Comparison of ENCODE assay signal across 8 cellular contexts in the genomic region with DNA sequence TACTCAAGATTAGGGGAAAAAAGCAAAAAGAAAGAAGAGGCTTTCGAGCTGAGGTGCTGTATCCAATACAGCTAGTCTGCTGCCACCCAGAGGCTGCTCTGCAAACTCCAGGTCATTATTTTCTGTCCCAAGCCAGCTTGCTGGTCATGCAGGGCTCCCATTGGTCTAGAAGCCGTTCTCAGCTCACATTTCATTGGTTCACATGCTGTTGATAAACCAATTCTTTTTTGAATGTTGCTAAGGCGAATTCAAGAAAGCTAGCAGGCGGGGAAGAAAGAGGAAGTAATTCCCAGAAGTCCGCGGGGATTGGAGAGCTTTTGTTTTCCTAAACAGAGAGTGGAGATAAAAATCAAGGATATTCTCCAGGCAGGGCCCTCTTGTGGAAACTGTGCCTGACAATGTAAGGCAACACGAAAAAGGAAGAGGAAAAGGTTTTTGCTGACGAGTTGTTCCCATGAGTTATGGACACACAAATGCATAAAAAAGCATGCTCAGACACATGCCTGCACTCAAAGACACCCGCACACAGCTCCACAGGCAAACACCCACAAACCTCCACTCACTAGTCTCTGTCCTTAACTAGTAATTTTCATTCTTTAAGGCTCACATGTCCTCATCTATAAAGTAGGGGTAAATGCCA. TPM values are rescaled to one million over a fixed set of nuclear protein-coding genes. Genes with fewer than 3 reads are reported as not detected.
DNase-seq lines count a peak whose midpoint lies in the region; ATAC-seq and TF ChIP-seq lines count a peak whose summit lies in the region.

No MANE protein-coding gene starts in this region.

- ATAC-seq in HG02763 (IDR thresholded peaks at IDR 0.05; ENCODE audit: unreplicated experiment): peak; percentile 100
- peak; percentile 75 to 85 for ATAC-seq in left cardiac atrium

- TF ChIP-seq CTCF in GM12872 (IDR thresholded peaks at IDR 0.05; ENCODE audit: insufficient read depth, low read depth, low read length): peak; percentile 86
- peak; percentile 76 to 97 (median 90) for TF ChIP-seq CTCF in prostate gland (IDR thresholded peaks at IDR 0.05)

- peak; percentile 24 for TF ChIP-seq POLR2A in prostate gland (IDR thresholded peaks at IDR 0.05)

- H3K27me3 ChIP-seq in prostate gland (replicated peaks; ENCODE audit: insufficient read depth): no peaks in the 10 kb centered on the region

- no peaks in the 10 kb centered on the region for H3K9me3 ChIP-seq in prostate gland

- H3K4me3 ChIP-seq in prostate gland (peak overlapping the region in 1 of 2 donors; percentile 5), urinary bladder (ENCODE audit: low read depth, low read length) (peak overlapping the region; percentile 12)

- peaks cover 35% of the 10 kb centered on the region for H3K4me1 ChIP-seq in prostate gland (replicated peaks)
- no peaks in the 10 kb centered on the region for H3K4me1 ChIP-seq in urinary bladder (ENCODE audit: insufficient read depth)

- DNase-seq in NCI-H128 (lab: John Stamatoyannopoulos, UW; ENCODE audit: unreplicated experiment) (peak; percentile 83), SW480 (ENCODE audit: low spot score) (peak; percentile 95), amniotic stem cell (lab: John Stamatoyannopoulos, UW) (peak; percentile 97), left cardiac atrium (peak; percentile 88), prostate gland (ENCODE audit: low spot score) (peak; percentile 94)

- H3K36me3 ChIP-seq in prostate gland (no peaks in the 10 kb centered on the region), urinary bladder (ENCODE audit: insufficient read depth) (no peaks in the 10 kb centered on the region)

- intact Hi-C loops in left cardiac atrium (cut with DNase I): loop anchor here (5.0 kb wide), 3 partner anchors 35 to 175 kb away; a partner anchor contains a TSS
- intact Hi-C loops in prostate gland (cut with DNase I): loop anchor here (5.0 kb wide), 3 partner anchors 90 to 325 kb away; a partner anchor contains a TSS

- H3K27ac ChIP-seq in prostate gland: peak overlapping the region; percentile 71 to 72
- no peak overlapping the region for H3K27ac ChIP-seq in urinary bladder (ENCODE audit: low read depth)

- 0% methylated on average over 9 of the region's 9 CpGs for WGBS in prostate gland
- under 1% methylated on average over 9 of the region's 9 CpGs for WGBS in urinary bladder

RNA-seq across cellular contexts. Expression of a gene that starts 33.4 kb away (rescaled TPM):
- total RNA-seq in left cardiac atrium (100 to 1,000 TPM; 376 to 503 TPM), prostate gland (100 to 1,000 TPM; 212 to 265 TPM), urinary bladder (1,313 TPM)
- polyA plus RNA-seq in urinary bladder: 445 TPM
